18 cellular contexts compared by ENCODE assay signal in genomic region chr4:159023741-159024140, GRCh38.
DNase-seq lines count a peak whose midpoint lies in the region; ATAC-seq, FAIRE-seq and TF ChIP-seq lines count a peak whose summit lies in the region.
"Had no signal": no experiment of that assay in that cellular context is flagged by ENCODE, and none has a peak within 500 bp of the region (broad histone marks: within the 10 kb centered on the region; RNA-seq: fewer than 3 reads in every experiment).

No MANE protein-coding gene starts in this region.

- H3K4ac ChIP-seq in H9 (ENCODE audit: low read depth, low read length), result no peak overlapping the region

- peak overlapping the region; percentile 8 for H4K91ac ChIP-seq in H9 (ENCODE audit: insufficient read length, low read depth, low read length)

- H3K27me3 Mint-ChIP-seq in H9 (ENCODE audit: low read depth), result peaks cover 10% of the 10 kb centered on the region
- H3K27me3 Mint-ChIP-seq: CD4-positive, alpha-beta memory T cell had no signal

- H3K4me3 ChIP-seq in endothelial cell of umbilical vein (replicated peaks in 1 of 3; ENCODE audit: insufficient read depth in 1 of 3, low read depth in 1 of 3, low read length in 3 of 3), result no peak overlapping the region
- H3K4me3 ChIP-seq in neural cell (ENCODE audit: low read length), result peak overlapping the region; percentile 18
- H3K4me3 ChIP-seq in GM23248, result no peak overlapping the region

- WGBS in H9 (ENCODE audit: extremely low coverage, insufficient read length, low lambda C conversion rate), result no CpG with 5 or more reads among the region's 3 CpGs
- WGBS in GM23248 (ENCODE audit: low coverage in 1 of 2, low lambda C conversion rate in 2 of 2, missing lambda C conversion rate in 2 of 2), 2 experiments, result 59 to 60% methylated on average over 3 of the region's 3 CpGs

- no peak overlapping the region for H3K23ac ChIP-seq in H9 (ENCODE audit: insufficient read length, low read depth, low read length)

- peak overlapping the region; percentile 57 for H2BK12ac ChIP-seq in H9 (ENCODE audit: insufficient read length, low read depth, low read length)

- no TSS peak for BruUV-seq in endothelial cell of umbilical vein (replicated peaks; lab: Mats Ljungman, UMichigan)

- no peak overlapping the region for H3T11ph ChIP-seq in H9 (ENCODE audit: low read length)

- no peak overlapping the region for H2BK20ac ChIP-seq in H9 (ENCODE audit: low read depth, low read length, poor library complexity, severe bottlenecking)

- H3K56ac ChIP-seq in H9 (ENCODE audit: insufficient read length, low read depth, low read length), result no peak overlapping the region

- no peak for TF ChIP-seq POLR2A in endothelial cell of umbilical vein (IDR thresholded peaks at IDR 0.05; ENCODE audit: low read depth, low read length)
- TF ChIP-seq POLR2A in GM18505 (IDR thresholded peaks at IDR 0.05; ENCODE audit: borderline replicate concordance, extremely low read depth, insufficient read depth, insufficient read length), result no peak

- peak overlapping the region; percentile 95 for H2AK5ac ChIP-seq in H9 (ENCODE audit: insufficient read length, low read length)

- POLR2A ChIA-PET in endothelial cell of umbilical vein (lab: Charles Lee), result no interaction called here

- no peak overlapping the region for H3K14ac ChIP-seq in H9 (ENCODE audit: insufficient read depth, low read length)

- no peaks in the 10 kb centered on the region for H3K23me2 ChIP-seq in H9 (ENCODE audit: insufficient read length, low read depth, low read length, poor library complexity, severe bottlenecking)

- dilution Hi-C loops in endothelial cell of umbilical vein (cut with MboI; ENCODE audit: extremely low pct_ligation_motif_present, low sequenced_read_pairs), result no loop called here

- H3K9me3 Mint-ChIP-seq in H9, result no peaks in the 10 kb centered on the region
- H3K9me3 Mint-ChIP-seq: CD4-positive, alpha-beta memory T cell; IgD-negative memory B cell had no signal

- H2BK15ac ChIP-seq in H9 (ENCODE audit: low read depth, low read length), result no peak overlapping the region; the same call in 1 of the 2 replicates

- no peak overlapping the region for H2BK120ac ChIP-seq in H9 (ENCODE audit: low read depth, low read length, poor library complexity, severe bottlenecking)

- peak overlapping the region; percentile 47 to 91 (median 87); a peak in 4 of 7 replicates for H3K27ac Mint-ChIP-seq in H9
- H3K27ac Mint-ChIP-seq: CD4-positive, alpha-beta memory T cell; IgD-negative memory B cell had no signal

- H3K79me2 ChIP-seq in H9 (ENCODE audit: insufficient read depth, low read length) (no peaks in the 10 kb centered on the region), endothelial cell of umbilical vein (ENCODE audit: control insufficient read depth, insufficient read depth, low read length) (no peaks in the 10 kb centered on the region), neural cell (replicated peaks; ENCODE audit: insufficient read depth, low read length) (peaks cover 14% of the 10 kb centered on the region), GM23248 (ENCODE audit: insufficient read depth) (no peaks in the 10 kb centered on the region)

- peak; percentile 37 for FAIRE-seq in endothelial cell of umbilical vein (lab: Jason Lieb, UNC)
- FAIRE-seq: D721Med, H54 had no signal

- H3K27ac ChIP-seq in H9 (ENCODE audit: insufficient read length, low read depth, low read length) (peak overlapping the region; percentile 53), endothelial cell of umbilical vein (ENCODE audit: insufficient read depth, low read depth, low read length) (no peak overlapping the region), neural cell (ENCODE audit: low read length) (peak overlapping the region; percentile 94), GM23248 (no peak overlapping the region)

- H2BK5ac ChIP-seq in H9 (ENCODE audit: insufficient read length, low read length), result no peak overlapping the region

- H3K9me2 ChIP-seq in neural cell (ENCODE audit: insufficient read depth, low read length), result no peaks in the 10 kb centered on the region
- H3K9me2 ChIP-seq in GM23248 (ENCODE audit: insufficient read depth), result no peaks in the 10 kb centered on the region

- no peak for ATAC-seq in GM18505 (IDR thresholded peaks at IDR 0.05; ENCODE audit: unreplicated experiment)
- ATAC-seq: PC-3, SK-N-SH treated with all-trans-retinoic acid at 6 μM for 48 hours had no signal

- H3K4me1 Mint-ChIP-seq in H9, result peaks cover 53 to 61% of the 10 kb centered on the region in 2 experiments
- H3K4me1 Mint-ChIP-seq: CD4-positive, alpha-beta memory T cell had no signal

- TF ChIP-seq CTCF in H9 (conservative IDR thresholded peaks at IDR 0.05) (no peak), endothelial cell of umbilical vein (IDR thresholded peaks at IDR 0.05; ENCODE audit: extremely low read depth in 1 of 2, insufficient read depth in 1 of 2, low read depth in 1 of 2, low read length in 2 of 2) (no peak), neural cell (IDR thresholded peaks at IDR 0.05; ENCODE audit: poor library complexity, severe bottlenecking) (no peak)

- CTCF ChIA-PET in endothelial cell of umbilical vein (lab: Charles Lee), result interaction anchor here (1.4 kb wide), 1 partner anchor 122 kb away, joined by 3 read pairs; no protein-coding TSS in a partner anchor

- H4K8ac ChIP-seq in H9 (replicated peaks; ENCODE audit: insufficient read length, low read depth, low read length), result no peak overlapping the region

- H4K20me1 ChIP-seq in H9 (ENCODE audit: control insufficient read depth, insufficient read depth, insufficient read length) (no peaks in the 10 kb centered on the region), endothelial cell of umbilical vein (replicated peaks; ENCODE audit: control insufficient read depth, extremely low read depth, insufficient read depth, low read length) (no peaks in the 10 kb centered on the region), neural cell (ENCODE audit: insufficient read depth) (no peaks in the 10 kb centered on the region), GM23248 (ENCODE audit: insufficient read depth) (no peaks in the 10 kb centered on the region)

- in situ Hi-C loops in GM23248 (cut with MboI), result no loop called here

- H3K4me2 ChIP-seq in H9 (ENCODE audit: insufficient read depth, insufficient read length, low read length) (peak overlapping the region; percentile 16), endothelial cell of umbilical vein (ENCODE audit: insufficient read depth, low read length) (no peak overlapping the region), neural cell (ENCODE audit: low read length) (no peak overlapping the region), GM23248 (ENCODE audit: unreplicated experiment) (no peak overlapping the region)

- no peaks in the 10 kb centered on the region for H3K36me3 Mint-ChIP-seq in H9 (ENCODE audit: insufficient read depth in 1 of 3, low read depth in 3 of 3)
- H3K36me3 Mint-ChIP-seq: CD4-positive, alpha-beta memory T cell; IgD-negative memory B cell had no signal

- no peaks in the 10 kb centered on the region for H3K9me1 ChIP-seq in endothelial cell of umbilical vein (replicated peaks; ENCODE audit: control insufficient read depth, extremely low read depth, insufficient read depth, low read length)

- TF ChIP-seq EP300 in neural cell (conservative IDR thresholded peaks at IDR 0.05; ENCODE audit: poor library complexity, severe bottlenecking), result no peak

- H3K9ac ChIP-seq in H9 (ENCODE audit: extremely low read depth, insufficient read length, low read length) (no peak overlapping the region), endothelial cell of umbilical vein (replicated peaks; ENCODE audit: extremely low read depth, insufficient read depth, low read length) (no peak overlapping the region), neural cell (ENCODE audit: low read length) (peak overlapping the region; percentile 38), GM23248 (no peak overlapping the region)

- H2AFZ ChIP-seq in H9 (ENCODE audit: low read length) (peak overlapping the region; percentile 12), endothelial cell of umbilical vein (ENCODE audit: low read depth, low read length) (peak overlapping the region; percentile 49), neural cell (ENCODE audit: low read depth, low read length) (no peak overlapping the region), GM23248 (no peak overlapping the region)

- no peaks in the 10 kb centered on the region for H3K79me1 ChIP-seq in H9 (ENCODE audit: insufficient read depth, low read depth, low read length, poor library complexity, severe bottlenecking)

- H3K36me3 ChIP-seq in endothelial cell of umbilical vein (ENCODE audit: control insufficient read depth in 2 of 2, extremely low read depth in 1 of 2, insufficient read depth in 2 of 2, low read length in 2 of 2) (no peaks in the 10 kb centered on the region), neural cell (ENCODE audit: insufficient read depth, low read length) (no peaks in the 10 kb centered on the region), GM23248 (ENCODE audit: low read depth) (no peaks in the 10 kb centered on the region)
- H3K36me3 ChIP-seq: BE2C had no signal

- H3K9me3 ChIP-seq in H9 (ENCODE audit: control insufficient read depth, low read depth, low read length), result no peaks in the 10 kb centered on the region
- H3K9me3 ChIP-seq in endothelial cell of umbilical vein (replicated peaks; ENCODE audit: control insufficient read depth, insufficient read depth, low read length), result no peaks in the 10 kb centered on the region
- H3K9me3 ChIP-seq in neural cell (ENCODE audit: low read length), result no peaks in the 10 kb centered on the region
- no peaks in the 10 kb centered on the region for H3K9me3 ChIP-seq in GM23248 (ENCODE audit: low read depth)
- H3K9me3 ChIP-seq: BE2C had no signal

- TF ChIP-seq RAD21 in neural cell (conservative IDR thresholded peaks at IDR 0.05), result peak; percentile 8

- H3K27me3 ChIP-seq in H9 (ENCODE audit: insufficient read depth, low read length) (no peaks in the 10 kb centered on the region), endothelial cell of umbilical vein (ENCODE audit: control insufficient read depth in 2 of 2, insufficient read depth in 2 of 2, low read length in 2 of 2) (no peaks in the 10 kb centered on the region), neural cell (ENCODE audit: insufficient read depth, low read depth, low read length) (no peaks in the 10 kb centered on the region), GM23248 (replicated peaks; ENCODE audit: insufficient read depth) (no peaks in the 10 kb centered on the region)
- H3K27me3 ChIP-seq: BE2C had no signal

- H3K4me3 Mint-ChIP-seq in H9, result no peak overlapping the region
- H3K4me3 Mint-ChIP-seq: CD4-positive, alpha-beta memory T cell; IgD-negative memory B cell had no signal

- peaks cover 19% of the 10 kb centered on the region; the same call in 1 of the 2 replicates for H3K4me1 ChIP-seq in H9 (ENCODE audit: insufficient read depth, low read length)
- H3K4me1 ChIP-seq in endothelial cell of umbilical vein (ENCODE audit: control insufficient read depth, extremely low read depth, insufficient read depth, low read length), result peaks cover 24% of the 10 kb centered on the region
- peaks cover 8% of the 10 kb centered on the region for H3K4me1 ChIP-seq in GM23248 (ENCODE audit: insufficient read depth)
- H3K4me1 ChIP-seq: BE2C had no signal

- H3F3A ChIP-seq in neural cell (ENCODE audit: insufficient read depth, low read length, poor library complexity, severe bottlenecking), result peaks cover 5% of the 10 kb centered on the region
- no peaks in the 10 kb centered on the region for H3F3A ChIP-seq in GM23248 (ENCODE audit: insufficient read depth)

- intact Hi-C loops in endothelial cell of umbilical vein (cut with micrococcal nuclease), result no loop called here

- DNase-seq in ELF-1 (ENCODE audit: low read depth, low spot score), result peak; percentile 18
- no peak for DNase-seq in H9
- no peak for DNase-seq in endothelial cell of umbilical vein (ENCODE audit: low read depth, low spot score)
- DNase-seq in GM23248, result no peak
- no peak for DNase-seq in HCEC 1CT
- DNase-seq: BE2C; CD4-positive, alpha-beta memory T cell; DMS79 treated with DMSO at 0.1 percent for 48 hours; GF-D8; MV-4-11; NCI-H345; PC-3 had no signal

- H3K18ac ChIP-seq in H9 (ENCODE audit: insufficient read length, low read depth, low read length), result no peak overlapping the region

- peak overlapping the region; percentile 51 for H4K5ac ChIP-seq in H9 (ENCODE audit: insufficient read length, low read depth, low read length)

Comparison
In these comparisons a context has a peak if more than half of its experiments do, and no peak if none do; other contexts are left out.
1. H2AFZ ChIP-seq: peak in H9 (single experiment) and endothelial cell of umbilical vein (single experiment); none in neural cell (single experiment) and GM23248 (single experiment).
2. H3K27ac ChIP-seq: peak in H9 (single experiment) and neural cell (single experiment); none in endothelial cell of umbilical vein (single experiment) and GM23248 (single experiment).